ENCODE assay signal across 14 cellular contexts in genomic region chrX:1009771-1010170, GRCh38.
DNase-seq lines count a peak whose midpoint lies in the region; ATAC-seq and TF ChIP-seq lines count a peak whose summit lies in the region.
"Had no signal": no experiment of that assay in that cellular context is flagged by ENCODE, and none has a peak within 500 bp of the region (broad histone marks: within the 10 kb centered on the region; RNA-seq: fewer than 3 reads in every experiment).

No MANE protein-coding gene starts in this region.

- CTCF ChIA-PET in MCF 10A (lab: Yijun Ruan, JAX) = no interaction called here

- H3K27me3 Mint-ChIP-seq in endothelial cell (ENCODE audit: unreplicated experiment) (peaks cover 5% of the 10 kb centered on the region), MCF 10A (ENCODE audit: insufficient read depth, unreplicated experiment) (no peaks in the 10 kb centered on the region)
- H3K27me3 Mint-ChIP-seq: CD4-positive, CD25-positive, alpha-beta regulatory T cell had no signal

- H3K9ac ChIP-seq in BLaER1 (no peak overlapping the region), MM.1S (ENCODE audit: low read length) (peak overlapping the region; percentile 79)

- H3K9me3 ChIP-seq in BLaER1 (no peaks in the 10 kb centered on the region), MM.1S (replicated peaks; ENCODE audit: insufficient read depth, low read length) (no peaks in the 10 kb centered on the region)

- POLR2A ChIA-PET in MCF 10A (lab: Yijun Ruan, JAX) = no interaction called here

- H3K4me2 ChIP-seq in BLaER1 (peak overlapping the region; percentile 31), MM.1S (ENCODE audit: low read depth, low read length) (peak overlapping the region; percentile 49)

- H3K4me1 Mint-ChIP-seq in endothelial cell (ENCODE audit: unreplicated experiment) = no peaks in the 10 kb centered on the region
- H3K4me1 Mint-ChIP-seq in MCF 10A (ENCODE audit: insufficient read depth, unreplicated experiment) = no peaks in the 10 kb centered on the region
- H3K4me1 Mint-ChIP-seq: CD4-positive, CD25-positive, alpha-beta regulatory T cell had no signal

- no peak for TF ChIP-seq CTCF in MM.1S (IDR thresholded peaks at IDR 0.05; ENCODE audit: low read length)
- TF ChIP-seq CTCF in endothelial cell (IDR thresholded peaks at IDR 0.05; ENCODE audit: unreplicated experiment) = no peak
- TF ChIP-seq CTCF in MCF 10A (IDR thresholded peaks at IDR 0.05; ENCODE audit: unreplicated experiment) = no peak

- H3K27ac Mint-ChIP-seq in endothelial cell (ENCODE audit: unreplicated experiment) = no peak overlapping the region
- H3K27ac Mint-ChIP-seq in MCF 10A (ENCODE audit: low read depth, unreplicated experiment) = no peak overlapping the region
- H3K27ac Mint-ChIP-seq: CD4-positive, CD25-positive, alpha-beta regulatory T cell; HFFc6 had no signal

- no peaks in the 10 kb centered on the region for H3K36me3 ChIP-seq in BLaER1
- H3K36me3 ChIP-seq in MM.1S (replicated peaks; ENCODE audit: insufficient read depth, low read length) = no peaks in the 10 kb centered on the region

- no TSS peak for BruUV-seq in MCF 10A (replicated peaks; lab: Mats Ljungman, UMichigan)

- H3F3A ChIP-seq in MM.1S (ENCODE audit: insufficient read depth, low read length) = peaks cover 25% of the 10 kb centered on the region

- peaks cover 28% of the 10 kb centered on the region for H3K9me3 Mint-ChIP-seq in endothelial cell (ENCODE audit: unreplicated experiment)
- peaks cover 6% of the 10 kb centered on the region for H3K9me3 Mint-ChIP-seq in MCF 10A (ENCODE audit: unreplicated experiment)
- H3K9me3 Mint-ChIP-seq: HFFc6 had no signal

- no peaks in the 10 kb centered on the region for H3K9me2 ChIP-seq in MM.1S (replicated peaks; ENCODE audit: insufficient read depth, low read length)

- intact Hi-C loops in posterior vena cava (cut with DNase I) = no loop called here
- intact Hi-C loops in MCF 10A (cut with micrococcal nuclease) = no loop called here

- DNase-seq in MM.1S (no peak), left kidney (ENCODE audit: low read depth, low spot score) (peak; percentile 33), posterior vena cava (ENCODE audit: low spot score) (peak; percentile 36), anterior cingulate cortex (lab: John Stamatoyannopoulos, UW) (no peak), endothelial cell (ENCODE audit: low spot score) (no peak), MCF 10A (ENCODE audit: unreplicated experiment) (no peak)
- DNase-seq: CD4-positive, CD25-positive, alpha-beta regulatory T cell; DMS53; HCEC 1CT; HFFc6 had no signal

- H3K27ac ChIP-seq in BLaER1 (no peak overlapping the region), MM.1S (ENCODE audit: low read length) (peak overlapping the region; percentile 99)
- H3K27ac ChIP-seq: 22Rv1, HL-60 had no signal

- H2AFZ ChIP-seq in MM.1S (ENCODE audit: low read length) = no peak overlapping the region

- no peak overlapping the region for H3K4me3 Mint-ChIP-seq in endothelial cell (ENCODE audit: unreplicated experiment)
- H3K4me3 Mint-ChIP-seq in MCF 10A (ENCODE audit: unreplicated experiment) = no peak overlapping the region
- H3K4me3 Mint-ChIP-seq: CD4-positive, CD25-positive, alpha-beta regulatory T cell; HFFc6 had no signal

- ATAC-seq in HG02870 (IDR thresholded peaks at IDR 0.05; ENCODE audit: unreplicated experiment) = no peak

- no peaks in the 10 kb centered on the region for H3K79me2 ChIP-seq in MM.1S (ENCODE audit: low read length)

- H3K36me3 Mint-ChIP-seq in endothelial cell (ENCODE audit: low read depth, unreplicated experiment) (peaks cover 8% of the 10 kb centered on the region), MCF 10A (ENCODE audit: insufficient read depth, unreplicated experiment) (no peaks in the 10 kb centered on the region)
- H3K36me3 Mint-ChIP-seq: CD4-positive, CD25-positive, alpha-beta regulatory T cell had no signal

- H3K4me3 ChIP-seq in BLaER1 = no peak overlapping the region
- no peak overlapping the region for H3K4me3 ChIP-seq in MM.1S (ENCODE audit: low read length)

- no peaks in the 10 kb centered on the region for H4K20me1 ChIP-seq in BLaER1
- H4K20me1 ChIP-seq in MM.1S (ENCODE audit: insufficient read depth, low read length) = no peaks in the 10 kb centered on the region

- H3K4me1 ChIP-seq in BLaER1 = peaks cover 24% of the 10 kb centered on the region
- H3K4me1 ChIP-seq in MM.1S (ENCODE audit: low read length) = peaks cover 12% of the 10 kb centered on the region

- H3K27me3 ChIP-seq in BLaER1 = no peaks in the 10 kb centered on the region
- H3K27me3 ChIP-seq in MM.1S (replicated peaks; ENCODE audit: insufficient read depth, low read length) = no peaks in the 10 kb centered on the region

Comparison
In these comparisons a context has a peak if more than half of its experiments do, and no peak if none do; other contexts are left out.
1. DNase-seq: peak in left kidney (single experiment) and posterior vena cava (single experiment); none in MM.1S (single experiment), anterior cingulate cortex (0 of 58), endothelial cell (single experiment) and MCF 10A (single experiment).